Comparison of ENCODE assay signal across 14 cellular contexts in genomic region chr3:63724987-63725386, GRCh38.
DNase-seq lines count a peak whose midpoint lies in the region; ATAC-seq, FAIRE-seq and TF ChIP-seq lines count a peak whose summit lies in the region.
"Had no signal": no experiment of that assay in that cellular context is flagged by ENCODE, and none has a peak within 500 bp of the region (broad histone marks: within the 10 kb centered on the region; RNA-seq: fewer than 3 reads in every experiment).

No MANE protein-coding gene starts in this region.

- peak overlapping the region; percentile 64 for H3K27ac Mint-ChIP-seq in WTC11

- POLR2A ChIA-PET in WTC11 (lab: Charles Lee) = no interaction called here

- TF ChIP-seq CTCF in WTC11 (IDR thresholded peaks at IDR 0.05) (no peak), mucosa of descending colon (IDR thresholded peaks at IDR 0.05) (no peak)

- DNase-seq in H54 (ENCODE audit: insufficient read length, low spot score) = peak; percentile 28
- peak; percentile 24 for DNase-seq in WTC11 (ENCODE audit: low spot score)
- DNase-seq in glomerular visceral epithelial cell (ENCODE audit: extremely low spot score) = peak; percentile 89
- no peak for DNase-seq in mucosa of descending colon
- DNase-seq in activated T-cell treated with anti-CD3 and anti-CD28 coated beads for 4 hours = no peak
- DNase-seq in SKM-1 (lab: John Stamatoyannopoulos, UW; ENCODE audit: unreplicated experiment) = no peak
- DNase-seq: activated naive CD4-positive, alpha-beta T cell treated with anti-CD3 and anti-CD28 coated beads, Interleukin-2, amount 50 U/mL, for 16 hours; DND-41; NCI-H2081 treated with DMSO at 0.1 percent for 48 hours; SHP77; stimulated activated naive CD4-positive, alpha-beta T cell treated with Interleukin-2 at 50 U/mL for 16 hours had no signal

- H3K9ac ChIP-seq in skeletal muscle satellite cell (ENCODE audit: low read depth, low read length) = peak overlapping the region; percentile 58

- CTCF ChIA-PET in WTC11 (lab: Charles Lee) = no interaction called here

- ATAC-seq in WTC11 (peak; percentile 79), HG02759 (IDR thresholded peaks at IDR 0.05; ENCODE audit: unreplicated experiment) (no peak), mucosa of descending colon (no peak)

- H3K4me3 ChIP-seq in skeletal muscle satellite cell (ENCODE audit: low read length) (peak overlapping the region; percentile 19), mucosa of descending colon (no peak overlapping the region)

- no peaks in the 10 kb centered on the region for H3K36me3 Mint-ChIP-seq in WTC11

- no peak overlapping the region for H3K4me3 Mint-ChIP-seq in WTC11

- H3K27me3 Mint-ChIP-seq in WTC11 (ENCODE audit: low read depth) = no peaks in the 10 kb centered on the region; the same call in 1 of the 2 replicates

- no peak for TF ChIP-seq POLR2A in H54 (IDR thresholded peaks at IDR 0.05; ENCODE audit: low read depth, low read length)

- intact Hi-C loops in mucosa of descending colon (cut with DNase I, micrococcal nuclease) = no loop called here

- FAIRE-seq in H54 (lab: Jason Lieb, UNC) = peak; percentile 87
- FAIRE-seq: endometrium had no signal

- H3K9me3 ChIP-seq in skeletal muscle satellite cell (replicated peaks; ENCODE audit: low read length) (no peaks in the 10 kb centered on the region), mucosa of descending colon (peaks cover 4% of the 10 kb centered on the region)

- H3K36me3 ChIP-seq in skeletal muscle satellite cell (ENCODE audit: insufficient read depth, low read length) (no peaks in the 10 kb centered on the region), mucosa of descending colon (ENCODE audit: low read depth) (no peaks in the 10 kb centered on the region)

- peaks cover 26% of the 10 kb centered on the region for H3K4me1 Mint-ChIP-seq in WTC11

- H3K9me3 Mint-ChIP-seq in WTC11 = peaks cover 24% of the 10 kb centered on the region

- H3K4me1 ChIP-seq in skeletal muscle satellite cell (ENCODE audit: control insufficient read depth, insufficient read depth, low read length) (peaks cover 38% of the 10 kb centered on the region), mucosa of descending colon (ENCODE audit: low read depth) (no peaks in the 10 kb centered on the region)

- peak overlapping the region; percentile 62 for H3K4me2 ChIP-seq in skeletal muscle satellite cell (ENCODE audit: low read length)

- no peaks in the 10 kb centered on the region for H3K27me3 ChIP-seq in skeletal muscle satellite cell (ENCODE audit: control insufficient read depth, insufficient read depth, low read length)

TF ChIP-seq in WTC11, 78 proteins besides CTCF, POLR2A, EP300 and RAD21:
- TF ChIP-seq TEAD1 (CRISPR knock-in tag; IDR thresholded peaks at IDR 0.05) = no peak
- TF ChIP-seq ATF6 (CRISPR knock-in tag; IDR thresholded peaks at IDR 0.05) = no peak
- TF ChIP-seq ERG (CRISPR knock-in tag; IDR thresholded peaks at IDR 0.05) = no peak
- no peak for TF ChIP-seq CDX4 (CRISPR knock-in tag; IDR thresholded peaks at IDR 0.05; ENCODE audit: borderline replicate concordance)
- no peak for TF ChIP-seq JUN (CRISPR knock-in tag; IDR thresholded peaks at IDR 0.05)
- TF ChIP-seq NR2C2 (CRISPR knock-in tag; IDR thresholded peaks at IDR 0.05) = no peak
- no peak for TF ChIP-seq SMAD3 (CRISPR knock-in tag; IDR thresholded peaks at IDR 0.05; ENCODE audit: borderline replicate concordance)
TF ChIP-seq in WTC11: peak in this region for 0.

Comparison
In these comparisons a context has a peak if more than half of its experiments do, and no peak if none do; other contexts are left out.
1. DNase-seq: peak in H54 (single experiment), WTC11 (single experiment) and glomerular visceral epithelial cell (single experiment); none in mucosa of descending colon (0 of 3), activated T-cell treated with anti-CD3 and anti-CD28 coated beads for 4 hours (single experiment) and SKM-1 (single experiment).